ENCODE assay signal across 8 cellular contexts in genomic region chr22:46576556-46577351, GRCh38. TPM values are rescaled to one million over a fixed set of nuclear protein-coding genes. Genes with fewer than 3 reads are reported as not detected.
DNase-seq lines count a peak whose midpoint lies in the region; ATAC-seq and TF ChIP-seq lines count a peak whose summit lies in the region.

No MANE protein-coding gene starts in this region.

- H3K27me3 ChIP-seq in BE2C (no peaks in the 10 kb centered on the region), NT2/D1 (ENCODE audit: insufficient read depth, insufficient read length) (peaks cover 5% of the 10 kb centered on the region)

- H3K27me3 Mint-ChIP-seq in activated T-helper 1 cell treated with anti-CD3 and anti-CD28 coated beads, Interleukin-12 subunit alpha, Interleukin-12 subunit beta, Interleukin-2, Interleukin-4 antibody, amounts not matched to agents 30 ng/mL and 10 ng/mL and 1 ng/mL, durations not matched to agents 14 hours and 24 hours and 36 hours (ENCODE audit: insufficient read depth), result no peaks in the 10 kb centered on the region

- peaks cover 38% of the 10 kb centered on the region for H3K4me1 Mint-ChIP-seq in activated T-helper 1 cell treated with anti-CD3 and anti-CD28 coated beads, Interleukin-12 subunit alpha, Interleukin-12 subunit beta, Interleukin-2, Interleukin-4 antibody, amounts not matched to agents 30 ng/mL and 10 ng/mL and 1 ng/mL, durations not matched to agents 14 hours and 24 hours and 36 hours (ENCODE audit: low read depth)

- H3K4me3 ChIP-seq in BE2C (ENCODE audit: low read depth, low read length), result peak overlapping the region; percentile 79
- H3K4me3 ChIP-seq in NT2/D1 (ENCODE audit: insufficient read length, low read depth), result peak overlapping the region; percentile 59
- H3K4me3 ChIP-seq in fibroblast of pulmonary artery (replicated peaks; ENCODE audit: low read depth, low read length), result peak overlapping the region; percentile 63
- peak overlapping the region; percentile 79 for H3K4me3 ChIP-seq in urinary bladder (ENCODE audit: low read depth, low read length)

- intact Hi-C loops in activated T-helper 1 cell treated with anti-CD3 and anti-CD28 coated beads, Interleukin-12 subunit alpha, Interleukin-12 subunit beta, Interleukin-2, Interleukin-4 antibody, amounts not matched to agents 30 ng/mL and 10 ng/mL and 1 ng/mL, durations not matched to agents 14 hours and 24 hours and 36 hours (cut with micrococcal nuclease), result loop anchor here (1.0 to 5.0 kb wide), 3 partner anchors 38 to 539 kb away; no protein-coding TSS in a partner anchor

- no peak overlapping the region for H3K27ac ChIP-seq in urinary bladder (ENCODE audit: low read depth)

- H3K4me3 Mint-ChIP-seq in activated T-helper 1 cell treated with anti-CD3 and anti-CD28 coated beads, Interleukin-12 subunit alpha, Interleukin-12 subunit beta, Interleukin-2, Interleukin-4 antibody, amounts not matched to agents 30 ng/mL and 10 ng/mL and 1 ng/mL, durations not matched to agents 14 hours and 24 hours and 36 hours, result peak overlapping the region; percentile 77

- peak overlapping the region; percentile 72 for H3K9ac ChIP-seq in NT2/D1 (ENCODE audit: insufficient read length, low read depth)

- no peaks in the 10 kb centered on the region for H3K9me3 ChIP-seq in BE2C
- H3K9me3 ChIP-seq in NT2/D1 (ENCODE audit: insufficient read depth, low read length), result peaks cover 5% of the 10 kb centered on the region; the same call in 1 of the 2 replicates

- peaks cover 6% of the 10 kb centered on the region for H3K9me3 Mint-ChIP-seq in activated T-helper 1 cell treated with anti-CD3 and anti-CD28 coated beads, Interleukin-12 subunit alpha, Interleukin-12 subunit beta, Interleukin-2, Interleukin-4 antibody, amounts not matched to agents 30 ng/mL and 10 ng/mL and 1 ng/mL, durations not matched to agents 14 hours and 24 hours and 36 hours

- H3K36me3 ChIP-seq in BE2C (peaks cover 3% of the 10 kb centered on the region), NT2/D1 (ENCODE audit: insufficient read depth, insufficient read length, low read length) (no peaks in the 10 kb centered on the region), urinary bladder (ENCODE audit: insufficient read depth) (no peaks in the 10 kb centered on the region)

- 2% methylated on average over 141 of the region's 141 CpGs for WGBS in urinary bladder

- peak; percentile 59 for ATAC-seq in GM19372 (IDR thresholded peaks at IDR 0.05; ENCODE audit: low read depth, unreplicated experiment)
- ATAC-seq in GM19452 (IDR thresholded peaks at IDR 0.05; ENCODE audit: unreplicated experiment), result no peak

- no peak for TF ChIP-seq CTCF in BE2C (IDR thresholded peaks at IDR 0.05; ENCODE audit: low read depth, low read length)
- no peak for TF ChIP-seq CTCF in fibroblast of pulmonary artery (IDR thresholded peaks at IDR 0.05; ENCODE audit: low read length, missing control alignments)

- H3K27ac Mint-ChIP-seq in activated T-helper 1 cell treated with anti-CD3 and anti-CD28 coated beads, Interleukin-12 subunit alpha, Interleukin-12 subunit beta, Interleukin-2, Interleukin-4 antibody, amounts not matched to agents 30 ng/mL and 10 ng/mL and 1 ng/mL, durations not matched to agents 14 hours and 24 hours and 36 hours, result no peak overlapping the region

- peak; percentile 75 for DNase-seq in BE2C
- no peak for DNase-seq in NT2/D1 (ENCODE audit: low read depth, low spot score)
- DNase-seq in activated T-helper 1 cell treated with anti-CD3 and anti-CD28 coated beads, Interleukin-12 subunit alpha, Interleukin-12 subunit beta, Interleukin-2, Interleukin-4 antibody, amounts not matched to agents 30 ng/mL and 10 ng/mL and 1 ng/mL, durations not matched to agents 14 hours and 24 hours and 36 hours (ENCODE audit: low spot score), result peak; percentile 58
- DNase-seq in fibroblast of pulmonary artery (ENCODE audit: low read depth), result peak; percentile 46
- peak; percentile 66 for DNase-seq in occipital lobe (lab: John Stamatoyannopoulos, UW)

- peaks cover 33% of the 10 kb centered on the region for H3K4me1 ChIP-seq in BE2C
- peaks cover 26% of the 10 kb centered on the region for H3K4me1 ChIP-seq in NT2/D1 (ENCODE audit: insufficient read depth, insufficient read length)
- H3K4me1 ChIP-seq in urinary bladder (ENCODE audit: insufficient read depth), result no peaks in the 10 kb centered on the region

- peaks cover 7% of the 10 kb centered on the region for H3K36me3 Mint-ChIP-seq in activated T-helper 1 cell treated with anti-CD3 and anti-CD28 coated beads, Interleukin-12 subunit alpha, Interleukin-12 subunit beta, Interleukin-2, Interleukin-4 antibody, amounts not matched to agents 30 ng/mL and 10 ng/mL and 1 ng/mL, durations not matched to agents 14 hours and 24 hours and 36 hours (ENCODE audit: low read depth)

RNA-seq across cellular contexts. Expression of gene CELSR1, which starts 39.3 kb away (rescaled TPM):
- 0.29 TPM for polyA plus RNA-seq in BE2C (2012; ENCODE audit: insufficient read depth, insufficient read length, low read depth)
- total RNA-seq in activated T-helper 1 cell treated with anti-CD3 and anti-CD28 coated beads, Interleukin-12 subunit alpha, Interleukin-12 subunit beta, Interleukin-2, Interleukin-4 antibody, amounts not matched to agents 30 ng/mL and 10 ng/mL and 1 ng/mL, durations not matched to agents 14 hours and 24 hours and 36 hours, result 0.39 and 0.44 TPM in 2 replicates
- total RNA-seq in occipital lobe (4.1 TPM), urinary bladder (4.5 TPM)
- polyA plus RNA-seq in urinary bladder, result 3.2 TPM

RNA-seq across cellular contexts. Expression of gene GRAMD4, which starts 43.4 kb away (rescaled TPM):
- 53.7 TPM for polyA plus RNA-seq in BE2C (2012; ENCODE audit: insufficient read depth, insufficient read length, low read depth)
- 87.1 and 90.6 TPM in 2 replicates for total RNA-seq in activated T-helper 1 cell treated with anti-CD3 and anti-CD28 coated beads, Interleukin-12 subunit alpha, Interleukin-12 subunit beta, Interleukin-2, Interleukin-4 antibody, amounts not matched to agents 30 ng/mL and 10 ng/mL and 1 ng/mL, durations not matched to agents 14 hours and 24 hours and 36 hours
- 55.8 TPM for total RNA-seq in occipital lobe
- 10.9 TPM for total RNA-seq in urinary bladder
- 13.1 TPM for polyA plus RNA-seq in urinary bladder
